ENCODE assay signal across 16 cellular contexts in the genomic region with DNA sequence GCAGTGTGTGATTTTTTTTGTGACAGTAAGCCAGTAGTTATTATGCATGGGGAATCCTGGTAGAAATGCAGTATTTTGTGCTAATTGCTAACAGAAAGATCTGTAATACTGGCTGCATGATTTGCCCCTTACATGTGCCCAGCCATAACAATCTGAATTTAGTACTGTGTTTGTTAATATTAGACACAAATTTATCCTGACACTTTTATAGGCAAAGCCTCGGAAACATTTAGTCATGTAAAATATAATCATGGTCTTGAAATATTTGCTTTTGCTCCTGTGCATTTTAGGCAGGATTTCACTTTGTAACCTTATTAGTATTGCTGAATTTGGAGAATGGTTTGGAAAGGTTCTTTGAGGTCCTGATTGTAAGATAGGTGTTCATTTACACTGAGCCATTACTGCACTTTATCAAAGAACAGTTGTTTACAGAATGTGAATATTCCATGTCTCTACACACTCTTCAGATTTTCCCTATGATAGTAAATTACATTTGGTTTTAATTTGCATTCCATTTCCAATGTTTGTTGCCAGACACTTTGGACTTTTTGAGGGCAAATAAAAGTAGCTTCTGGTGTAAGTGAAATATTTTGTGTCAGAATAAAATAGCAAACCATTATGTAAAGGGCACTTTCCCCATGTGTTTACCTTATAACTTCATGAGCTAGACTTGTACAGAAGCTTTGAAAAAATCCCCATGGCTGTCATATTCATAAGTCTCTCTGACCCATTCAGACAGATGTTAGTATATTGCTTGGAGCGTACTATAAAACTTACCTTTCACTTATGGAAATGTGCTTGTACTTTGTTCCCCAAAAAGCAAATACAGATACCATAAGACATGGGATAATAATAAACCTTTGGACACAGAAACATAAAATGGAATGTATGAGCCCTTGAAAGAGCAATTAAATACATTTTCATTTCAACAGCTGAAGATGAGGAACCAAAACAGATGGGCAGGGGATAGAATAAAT.
DNase-seq lines count a peak whose midpoint lies in the region; ATAC-seq, FAIRE-seq and TF ChIP-seq lines count a peak whose summit lies in the region.
"Had no signal": no experiment of that assay in that cellular context is flagged by ENCODE, and none has a peak within 500 bp of the region (broad histone marks: within the 10 kb centered on the region; RNA-seq: fewer than 3 reads in every experiment).

No MANE protein-coding gene starts in this region.

- no peaks in the 10 kb centered on the region for H4K20me1 ChIP-seq in mammary epithelial cell (ENCODE audit: insufficient read depth, low read length)
- H4K20me1 ChIP-seq: BLaER1 had no signal

- H3K27ac ChIP-seq in Panc1 (ENCODE audit: low read length) (peak overlapping the region; percentile 26; the same call in 1 of the 2 replicates), small intestine (ENCODE audit: low read depth in 1 of 2, low read length in 1 of 2) (no peak overlapping the region), caudate nucleus (ENCODE audit: low read depth, low read length) (no peak overlapping the region), mammary epithelial cell (ENCODE audit: insufficient read depth, low read depth, low read length) (no peak overlapping the region)
- H3K27ac ChIP-seq: BLaER1, RWPE1 had no signal

- ATAC-seq in Panc1, result no peak
- ATAC-seq: CD8-positive, alpha-beta T cell had no signal

- TF ChIP-seq CTCF in Panc1 (IDR thresholded peaks at IDR 0.05), result no peak
- no peak for TF ChIP-seq CTCF in mammary epithelial cell (conservative IDR thresholded peaks at IDR 0.05 in 1 of 2, IDR thresholded peaks at IDR 0.05 in 1 of 2; ENCODE audit: extremely low read depth in 1 of 2, insufficient read depth in 1 of 2, low read depth in 1 of 2, low read length in 2 of 2)

- H3K9me3 ChIP-seq in Panc1 (ENCODE audit: control insufficient read depth, insufficient read depth, low read depth, low read length) (no peaks in the 10 kb centered on the region), small intestine (ENCODE audit: control insufficient read depth, low read depth) (no peaks in the 10 kb centered on the region), mammary epithelial cell (replicated peaks; ENCODE audit: insufficient read depth, low read length) (no peaks in the 10 kb centered on the region)
- H3K9me3 ChIP-seq: BLaER1, HAP-1 had no signal

- CTCF ChIA-PET in Panc1 (lab: Charles Lee), result no interaction called here
- CTCF ChIA-PET in mammary epithelial cell (lab: Charles Lee; ENCODE audit: low non-redundant PET), result no interaction called here

- BruUV-seq in Panc1 (replicated peaks; lab: Mats Ljungman, UMichigan), result no TSS peak
- BruUV-seq in mammary epithelial cell (replicated peaks; lab: Mats Ljungman, UMichigan), result no TSS peak

- POLR2A ChIA-PET in Panc1 (lab: Charles Lee), result no interaction called here

- H3K4me1 ChIP-seq in Panc1 (ENCODE audit: control insufficient read depth, insufficient read depth, low read length) (no peaks in the 10 kb centered on the region), small intestine (ENCODE audit: control insufficient read depth in 2 of 2, insufficient read depth in 1 of 2, low read depth in 1 of 2, low read length in 1 of 2) (no peaks in the 10 kb centered on the region), mammary epithelial cell (ENCODE audit: insufficient read depth, low read length) (no peaks in the 10 kb centered on the region)
- H3K4me1 ChIP-seq: BLaER1 had no signal

- H3K4me3 ChIP-seq in Panc1 (ENCODE audit: low read depth in 2 of 2, low read length in 2 of 2) (no peak overlapping the region), small intestine (ENCODE audit: low read depth in 1 of 2, low read length in 2 of 2) (no peak overlapping the region), mammary epithelial cell (replicated peaks in 1 of 3; ENCODE audit: insufficient read depth in 1 of 3, low read depth in 2 of 3, low read length in 3 of 3) (no peak overlapping the region)
- H3K4me3 ChIP-seq: BLaER1, HAP-1 had no signal

- H3K27me3 ChIP-seq in Panc1 (ENCODE audit: control insufficient read depth, insufficient read depth, low read length), result no peaks in the 10 kb centered on the region
- peaks cover 0 to 2% of the 10 kb centered on the region in 2 donors for H3K27me3 ChIP-seq in small intestine (ENCODE audit: control insufficient read depth in 2 of 2, insufficient read depth in 2 of 2, low read length in 2 of 2)
- no peaks in the 10 kb centered on the region for H3K27me3 ChIP-seq in mammary epithelial cell (ENCODE audit: insufficient read depth, low read length)
- H3K27me3 ChIP-seq: BLaER1 had no signal

- dilution Hi-C loops in mammary epithelial cell (cut with HindIII; ENCODE audit: low sequenced_read_pairs), result no loop called here

- 52 to 63% (median 62%) methylated on average over 2 of the region's 2 CpGs for WGBS in small intestine, 3 donors
- WGBS in mammary epithelial cell (ENCODE audit: low coverage, missing lambda C conversion rate), result 95% methylated on average over 2 of the region's 2 CpGs

- intact Hi-C loops in Panc1 (cut with micrococcal nuclease; ENCODE audit: unreplicated experiment), result no loop called here
- intact Hi-C loops in mammary epithelial cell (cut with micrococcal nuclease), result no loop called here

- FAIRE-seq in small intestine (lab: Jason Lieb, UNC), result no peak

- no peaks in the 10 kb centered on the region for H3K36me3 ChIP-seq in Panc1 (ENCODE audit: control insufficient read depth, insufficient read depth, low read length)
- H3K36me3 ChIP-seq in small intestine (ENCODE audit: control insufficient read depth in 2 of 2, insufficient read depth in 2 of 2, low read length in 2 of 2), result no peaks in the 10 kb centered on the region
- H3K36me3 ChIP-seq in mammary epithelial cell (ENCODE audit: insufficient read depth, low read length), result no peaks in the 10 kb centered on the region
- H3K36me3 ChIP-seq: BLaER1, HAP-1 had no signal

- DNase-seq in NCI-H2107 treated with DMSO at 0.1 percent for 48 hours (lab: John Stamatoyannopoulos, UW; ENCODE audit: unreplicated experiment) (peak; percentile 19), NCI-H2107 (lab: John Stamatoyannopoulos, UW) (no peak), Panc1 (ENCODE audit: low read depth, low spot score) (no peak), fibroblast of peridontal ligament (ENCODE audit: extremely low read depth) (peak; percentile 36), small intestine (peak; percentile 31), caudate nucleus (lab: John Stamatoyannopoulos, UW) (no peak), mammary epithelial cell (no peak)
- DNase-seq in stimulated activated naive CD4-positive, alpha-beta T cell treated with Interleukin-2 at 50 U/mL for 16 hours (lab: John Stamatoyannopoulos, UW), result no peak
- DNase-seq: 8988T; CD8-positive, alpha-beta T cell; KBM-7; NCI-H1092; NCI-H1694 had no signal

- no peak overlapping the region for H3K4me2 ChIP-seq in mammary epithelial cell (ENCODE audit: insufficient read depth, low read depth, low read length)
- H3K4me2 ChIP-seq: BLaER1 had no signal

- H3K9ac ChIP-seq in mammary epithelial cell (ENCODE audit: insufficient read depth, low read length), result no peak overlapping the region
- H3K9ac ChIP-seq: BLaER1 had no signal

- H3K79me2 ChIP-seq in mammary epithelial cell (ENCODE audit: insufficient read depth, low read length), result no peaks in the 10 kb centered on the region

- in situ Hi-C loops in Panc1 (cut with HindIII; ENCODE audit: low pct_unique_long_range_greater_than_20kb, low sequenced_read_pairs) (no loop called here), mammary epithelial cell (cut with MboI; ENCODE audit: low sequenced_read_pairs in 2 of 2) (no loop called here)

- no peak overlapping the region for H2AFZ ChIP-seq in mammary epithelial cell (ENCODE audit: low read depth, low read length)

Comparison
In these comparisons a context has a peak if more than half of its experiments do, and no peak if none do; other contexts are left out.
1. DNase-seq: peak in NCI-H2107 treated with DMSO at 0.1 percent for 48 hours (single experiment), fibroblast of peridontal ligament (single experiment) and small intestine (single experiment); none in NCI-H2107 (single experiment), Panc1 (single experiment), caudate nucleus (0 of 61), stimulated activated naive CD4-positive, alpha-beta T cell treated with Interleukin-2 at 50 U/mL for 16 hours (single experiment) and mammary epithelial cell (single experiment).